ENCODE assay signal across 31 cellular contexts in genomic region chr20:22243063-22243462, GRCh38.
"Had no signal": no experiment of that assay in that cellular context is flagged by ENCODE, and none has a peak within 500 bp of the region (broad histone marks: within the 10 kb centered on the region; RNA-seq: fewer than 3 reads in every experiment).

No MANE protein-coding gene starts in this region.

- H3K36me3 ChIP-seq: neural progenitor cell, ovary, right lobe of liver, spleen, suprapubic skin, tibial artery, transverse colon, upper lobe of right lung, vagina had no signal

- H3K27ac Mint-ChIP-seq: natural killer cell; nephron; neural progenitor cell; progenitor cell of endocrine pancreas; stimulated activated memory B cell treated with anti-CD40 and anti-IgM and Interleukin-4, amounts not matched to agents 10 μg/mL and 1 μg/mL and 100 μg/mL, for 72 hours; stimulated activated naive CD8-positive, alpha-beta T cell treated with anti-CD3 and anti-CD28 coated beads, Interleukin-15, amount 100 ng/mL, for 72 hours; type B pancreatic cell had no signal

- H3K4me1 ChIP-seq: neural progenitor cell, parathyroid adenoma, psoas muscle, right lobe of liver, spleen, suprapubic skin, testis, tibial artery, transverse colon, upper lobe of right lung, vagina had no signal

- H3K4me3 Mint-ChIP-seq: natural killer cell; nephron; neural progenitor cell; stimulated activated memory B cell treated with anti-CD40 and anti-IgM and Interleukin-4, amounts not matched to agents 10 μg/mL and 1 μg/mL and 100 μg/mL, for 72 hours; stimulated activated naive CD8-positive, alpha-beta T cell treated with anti-CD3 and anti-CD28 coated beads, Interleukin-15, amount 100 ng/mL, for 72 hours; type B pancreatic cell had no signal

- H3K27ac ChIP-seq: neural progenitor cell, ovary, parathyroid adenoma, psoas muscle, right lobe of liver, skin epidermis, spleen, suprapubic skin, testis, tibial artery, transverse colon, upper lobe of right lung, vagina had no signal

- DNase-seq: natural killer cell; occipital lobe; ovary; posterior cingulate gyrus; psoas muscle; right cardiac atrium; right lobe of liver; spleen; stimulated activated CD4-positive, alpha-beta T cell treated with anti-CD3 and anti-CD28 coated beads, Interleukin-12 subunit alpha, Interleukin-12 subunit beta, amount 100 ng/mL, for 4 hours; stimulated activated CD4-positive, alpha-beta T cell treated with anti-CD3 and anti-CD28 coated beads, Interleukin-1b, Interleukin-23, amount 100 ng/mL, for 48 hours; stimulated activated CD4-positive, alpha-beta T cell treated with anti-CD3 and anti-CD28 coated beads, Interleukin-4, amount 100 ng/mL, for 1 hour; stimulated activated CD4-positive, alpha-beta T cell treated with anti-CD3 and anti-CD28 coated beads, Interleukin-4, amount 100 ng/mL, for 4 hours; stimulated activated CD8-positive, alpha-beta memory T cell treated with anti-CD3 and anti-CD28 coated beads, Interleukin-4, amount 100 ng/mL, for 48 hours; stimulated activated naive CD4-positive, alpha-beta T cell; stimulated activated naive CD8-positive, alpha-beta T cell treated with anti-CD3 and anti-CD28 coated beads, Interleukin-15, amount 100 ng/mL, for 72 hours; stimulated activated naive CD8-positive, alpha-beta T cell treated with anti-CD3 and anti-CD28 coated beads, Interleukin-15, Interleukin-2, amounts not matched to agents 100 U/mL and 50 U/mL, for 24 hours; substantia nigra; testis; tibial artery; transverse colon; upper lobe of right lung had no signal

- H3K4me1 Mint-ChIP-seq: natural killer cell; nephron; neural progenitor cell; stimulated activated memory B cell treated with anti-CD40 and anti-IgM and Interleukin-4, amounts not matched to agents 10 μg/mL and 1 μg/mL and 100 μg/mL, for 72 hours; stimulated activated naive CD8-positive, alpha-beta T cell treated with anti-CD3 and anti-CD28 coated beads, Interleukin-15, amount 100 ng/mL, for 72 hours had no signal

- H3K9ac ChIP-seq: neural progenitor cell, parathyroid adenoma had no signal

- H3K9me3 Mint-ChIP-seq: nephron; neural progenitor cell; stimulated activated memory B cell treated with anti-CD40 and anti-IgM and Interleukin-4, amounts not matched to agents 10 μg/mL and 1 μg/mL and 100 μg/mL, for 72 hours; type B pancreatic cell had no signal

- H3K9me3 ChIP-seq: ovary, psoas muscle, right lobe of liver, spleen, suprapubic skin, testis, tibial artery, transverse colon, upper lobe of right lung, vagina had no signal

- H3K27me3 Mint-ChIP-seq: stimulated activated memory B cell treated with anti-CD40 and anti-IgM and Interleukin-4, amounts not matched to agents 10 μg/mL and 1 μg/mL and 100 μg/mL, for 72 hours; stimulated activated naive CD8-positive, alpha-beta T cell treated with anti-CD3 and anti-CD28 coated beads, Interleukin-15, amount 100 ng/mL, for 72 hours had no signal

- H3K4me3 ChIP-seq: neural progenitor cell, ovary, psoas muscle, right lobe of liver, skin epidermis, smooth muscle cell, spleen, suprapubic skin, testis, tibial artery, transverse colon, upper lobe of right lung, vagina had no signal

- H3K36me3 Mint-ChIP-seq: natural killer cell; neural progenitor cell; stimulated activated memory B cell treated with anti-CD40 and anti-IgM and Interleukin-4, amounts not matched to agents 10 μg/mL and 1 μg/mL and 100 μg/mL, for 72 hours; type B pancreatic cell had no signal

- H3K27me3 ChIP-seq: neural progenitor cell, ovary, right lobe of liver, spleen, suprapubic skin, testis, transverse colon, upper lobe of right lung, vagina had no signal

- H2AFZ ChIP-seq: neural progenitor cell, parathyroid adenoma had no signal

- ATAC-seq: natural killer cell; right lobe of liver; stimulated activated memory B cell treated with anti-CD40 and anti-IgM and Interleukin-4, amounts not matched to agents 10 μg/mL and 1 μg/mL and 100 μg/mL, for 72 hours; stimulated activated naive CD8-positive, alpha-beta T cell treated with anti-CD3 and anti-CD28 coated beads, Interleukin-15, amount 100 ng/mL, for 72 hours; stimulated activated naive CD8-positive, alpha-beta T cell treated with anti-CD3 and anti-CD28 coated beads, Interleukin-15, Interleukin-2, amounts not matched to agents 100 U/mL and 50 U/mL, for 24 hours; upper lobe of right lung had no signal

- H3K4me2 ChIP-seq: neural progenitor cell, smooth muscle cell had no signal
